In genomic region chr13:52164989-52165388, GRCh38 we compare ENCODE assay signal across 16 cellular contexts. TPM values are rescaled to one million over a fixed set of nuclear protein-coding genes. Genes with fewer than 3 reads are reported as not detected.
DNase-seq lines count a peak whose midpoint lies in the region; ATAC-seq, FAIRE-seq and TF ChIP-seq lines count a peak whose summit lies in the region.
"Had no signal": no experiment of that assay in that cellular context is flagged by ENCODE, and none has a peak within 500 bp of the region (broad histone marks: within the 10 kb centered on the region; RNA-seq: fewer than 3 reads in every experiment).

No MANE protein-coding gene starts in this region.

- no peaks in the 10 kb centered on the region for H3K27me3 ChIP-seq in layer of hippocampus (ENCODE audit: control insufficient read depth, insufficient read depth, low read length)

- no peak for TF ChIP-seq POLR2A in GM12892 (IDR thresholded peaks at IDR 0.05; ENCODE audit: low read depth, low read length)

- peak overlapping the region; percentile 85 for H3K27ac ChIP-seq in layer of hippocampus (ENCODE audit: low read depth, low read length)

- peak; percentile 17 for DNase-seq in dermis blood vessel endothelial cell
- DNase-seq in midbrain (lab: John Stamatoyannopoulos, UW), result peak; percentile 48
- no peak for DNase-seq in NCI-H2029 (lab: John Stamatoyannopoulos, UW)
- no peak for DNase-seq in GM12892 (ENCODE audit: insufficient read length)
- no peak for DNase-seq in HuH-7.5 (ENCODE audit: low spot score)
- DNase-seq: ACHN, DMS79, H7, KG1, MV-4-11, NCI-H187 treated with DMSO at 0.1 percent for 48 hours, NCI-H226, NCI-H524, RPMI8226 had no signal

- ATAC-seq in GM19351 (IDR thresholded peaks at IDR 0.05; ENCODE audit: unreplicated experiment), result no peak

- no peak for FAIRE-seq in GM12892 (lab: Jason Lieb, UNC)

RNA-seq across cellular contexts. Expression of gene NEK3, which starts 5.6 kb away (rescaled TPM):
- total RNA-seq in dermis blood vessel endothelial cell, result 13.2 and 17.9 TPM in 2 replicates
- polyA plus RNA-seq in GM12892 (2012; ENCODE audit: missing spikeins), result 2.9 TPM

RNA-seq across cellular contexts. Expression of gene NEK5, which starts 36.1 kb away (rescaled TPM):
- 0.05 and 0.34 TPM in 2 replicates for total RNA-seq in dermis blood vessel endothelial cell
- polyA plus RNA-seq in GM12892 (2012; ENCODE audit: missing spikeins), result 0.30 TPM

Comparison
In these comparisons a context has a peak if more than half of its experiments do, and no peak if none do; other contexts are left out.
1. DNase-seq: peak in dermis blood vessel endothelial cell (single experiment) and midbrain (single experiment); none in NCI-H2029 (single experiment), GM12892 (single experiment) and HuH-7.5 (single experiment).